Comparison of ENCODE assay signal across 9 cellular contexts in genomic region chr10:104308439-104308903, GRCh38. TPM values are rescaled to one million over a fixed set of nuclear protein-coding genes. Genes with fewer than 3 reads are reported as not detected.
DNase-seq lines count a peak whose midpoint lies in the region; ATAC-seq and TF ChIP-seq lines count a peak whose summit lies in the region.
"Had no signal": no experiment of that assay in that cellular context is flagged by ENCODE, and none has a peak within 500 bp of the region (broad histone marks: within the 10 kb centered on the region; RNA-seq: fewer than 3 reads in every experiment).

No MANE protein-coding gene starts in this region.

- H3K79me2 ChIP-seq in DND-41 (ENCODE audit: insufficient read depth, low read length), result no peaks in the 10 kb centered on the region
- H3K79me2 ChIP-seq in GM23338 (replicated peaks; ENCODE audit: insufficient read depth), result no peaks in the 10 kb centered on the region

- no peak overlapping the region for H3K27ac ChIP-seq in DND-41 (ENCODE audit: low read length)
- H3K27ac ChIP-seq in GM23338 (ENCODE audit: low read depth), result no peak overlapping the region
- H3K27ac ChIP-seq: transverse colon had no signal

- peaks cover 9% of the 10 kb centered on the region for H3K27me3 Mint-ChIP-seq in GM23338 (ENCODE audit: insufficient read depth, low read depth, poor library complexity)

- no peak overlapping the region for H3K4me2 ChIP-seq in DND-41 (ENCODE audit: insufficient read depth, low read length)
- no peak overlapping the region for H3K4me2 ChIP-seq in GM23338

- H3K36me3 Mint-ChIP-seq in activated naive CD4-positive, alpha-beta T cell treated with anti-CD3 and anti-CD28 coated beads, Interleukin-2, amount 50 U/mL, for 72 hours, result peaks cover 16 to 38% of the 10 kb centered on the region in 2 donors
- H3K36me3 Mint-ChIP-seq in GM23338 (ENCODE audit: low read depth), result peaks cover 32% of the 10 kb centered on the region

- H3K27me3 ChIP-seq in DND-41 (ENCODE audit: insufficient read depth, low read length, poor library complexity), result no peaks in the 10 kb centered on the region
- no peaks in the 10 kb centered on the region for H3K27me3 ChIP-seq in GM23338 (ENCODE audit: insufficient read depth)
- H3K27me3 ChIP-seq: transverse colon had no signal

- H4K20me1 ChIP-seq in DND-41 (ENCODE audit: insufficient read depth, low read length) (peaks cover 39% of the 10 kb centered on the region), GM23338 (replicated peaks; ENCODE audit: insufficient read depth) (peaks cover 7% of the 10 kb centered on the region)

- H3K4me3 Mint-ChIP-seq in GM23338, result no peak overlapping the region

- no peak overlapping the region for H3K9ac ChIP-seq in DND-41 (ENCODE audit: low read depth, low read length)

- H3K9me2 ChIP-seq in GM23338 (ENCODE audit: insufficient read depth), result peaks cover 6% of the 10 kb centered on the region; the same call in 1 of the 2 replicates

- H3K9me3 ChIP-seq in DND-41 (ENCODE audit: insufficient read depth, low read length, severe bottlenecking), result no peaks in the 10 kb centered on the region
- H3K9me3 ChIP-seq: transverse colon had no signal

- peak overlapping the region; percentile 31 to 62 for H3K27ac Mint-ChIP-seq in activated naive CD4-positive, alpha-beta T cell treated with anti-CD3 and anti-CD28 coated beads, Interleukin-2, amount 50 U/mL, for 72 hours
- H3K27ac Mint-ChIP-seq in GM23338, result no peak overlapping the region

- in situ Hi-C loops in G401 (cut with HindIII; ENCODE audit: low sequenced_read_pairs), result no loop called here

- peaks cover 29% of the 10 kb centered on the region for H3K36me3 ChIP-seq in DND-41 (ENCODE audit: insufficient read depth, low read length)
- H3K36me3 ChIP-seq in GM23338 (ENCODE audit: insufficient read depth), result peaks cover under 1% of the 10 kb centered on the region; the same call in 1 of the 2 replicates

- no peaks in the 10 kb centered on the region for H3K4me1 ChIP-seq in DND-41 (ENCODE audit: insufficient read depth, low read length)
- no peaks in the 10 kb centered on the region for H3K4me1 ChIP-seq in GM23338 (ENCODE audit: insufficient read depth)

- H3K4me1 Mint-ChIP-seq in GM23338, result peaks cover 16% of the 10 kb centered on the region

- TF ChIP-seq CTCF in DND-41 (IDR thresholded peaks at IDR 0.05; ENCODE audit: borderline replicate concordance, extremely low read depth, low read length, poor library complexity, severe bottlenecking), result no peak
- TF ChIP-seq CTCF in GM23338 (conservative IDR thresholded peaks at IDR 0.05; ENCODE audit: low read depth in 2 of 2), result no peak

- no peaks in the 10 kb centered on the region for H3F3A ChIP-seq in GM23338 (replicated peaks; ENCODE audit: low read depth)

- H2AFZ ChIP-seq in DND-41 (ENCODE audit: low read depth, low read length) (no peak overlapping the region), GM23338 (no peak overlapping the region)

- peaks cover 0 to under 1% of the 10 kb centered on the region in 2 donors for H3K9me3 Mint-ChIP-seq in activated naive CD4-positive, alpha-beta T cell treated with anti-CD3 and anti-CD28 coated beads, Interleukin-2, amount 50 U/mL, for 72 hours
- peaks cover 13% of the 10 kb centered on the region for H3K9me3 Mint-ChIP-seq in GM23338

- DNase-seq in DND-41, result peak; percentile 40
- peak; percentile 69 for DNase-seq in GM19240 (ENCODE audit: insufficient read length, low spot score)
- peak in 1 of 2 donors; percentile 29 for DNase-seq in activated naive CD4-positive, alpha-beta T cell treated with anti-CD3 and anti-CD28 coated beads, Interleukin-2, amount 50 U/mL, for 72 hours (ENCODE audit: low spot score in 2 of 2)
- DNase-seq in GM23338 (ENCODE audit: low spot score), result no peak
- DNase-seq in 8988T, result no peak
- no peak for DNase-seq in SIG-M5 (lab: John Stamatoyannopoulos, UW)
- no peak for DNase-seq in G401 (ENCODE audit: low spot score)
- DNase-seq: transverse colon had no signal

- ATAC-seq in DND-41 (ENCODE audit: insufficient read depth, low read depth) (peak; percentile 75), HG03045 (IDR thresholded peaks at IDR 0.05; ENCODE audit: unreplicated experiment) (peak; percentile 67), GM23338 (no peak)
- ATAC-seq in activated naive CD4-positive, alpha-beta T cell treated with anti-CD3 and anti-CD28 coated beads, Interleukin-2, amount 50 U/mL, for 72 hours, result peak; percentile 65 to 87

- H3K4me3 ChIP-seq in DND-41 (ENCODE audit: low read depth in 1 of 2, low read length in 2 of 2) (no peak overlapping the region), GM23338 (no peak overlapping the region)
- H3K4me3 ChIP-seq: transverse colon had no signal

TF ChIP-seq in GM23338, 12 proteins besides CTCF, POLR2A, EP300 and RAD21 (continues in another document):
- TF ChIP-seq JUNB (IDR thresholded peaks at IDR 0.05; ENCODE audit: unreplicated experiment) (no peak), EZH2phosphoT487 (IDR thresholded peaks at IDR 0.05; ENCODE audit: unreplicated experiment) (no peak), CREB1 (CRISPR knock-in tag; IDR thresholded peaks at IDR 0.05; ENCODE audit: low read depth) (no peak), STAT1 (IDR thresholded peaks at IDR 0.05; ENCODE audit: unreplicated experiment) (no peak), ZNF331 (CRISPR knock-in tag; IDR thresholded peaks at IDR 0.05; ENCODE audit: low read depth) (no peak), POLR2AphosphoS5 (IDR thresholded peaks at IDR 0.05; ENCODE audit: low read depth) (no peak), EZH2 (IDR thresholded peaks at IDR 0.05; ENCODE audit: low read depth, unreplicated experiment) (no peak)
- TF ChIP-seq, protein P1, sequence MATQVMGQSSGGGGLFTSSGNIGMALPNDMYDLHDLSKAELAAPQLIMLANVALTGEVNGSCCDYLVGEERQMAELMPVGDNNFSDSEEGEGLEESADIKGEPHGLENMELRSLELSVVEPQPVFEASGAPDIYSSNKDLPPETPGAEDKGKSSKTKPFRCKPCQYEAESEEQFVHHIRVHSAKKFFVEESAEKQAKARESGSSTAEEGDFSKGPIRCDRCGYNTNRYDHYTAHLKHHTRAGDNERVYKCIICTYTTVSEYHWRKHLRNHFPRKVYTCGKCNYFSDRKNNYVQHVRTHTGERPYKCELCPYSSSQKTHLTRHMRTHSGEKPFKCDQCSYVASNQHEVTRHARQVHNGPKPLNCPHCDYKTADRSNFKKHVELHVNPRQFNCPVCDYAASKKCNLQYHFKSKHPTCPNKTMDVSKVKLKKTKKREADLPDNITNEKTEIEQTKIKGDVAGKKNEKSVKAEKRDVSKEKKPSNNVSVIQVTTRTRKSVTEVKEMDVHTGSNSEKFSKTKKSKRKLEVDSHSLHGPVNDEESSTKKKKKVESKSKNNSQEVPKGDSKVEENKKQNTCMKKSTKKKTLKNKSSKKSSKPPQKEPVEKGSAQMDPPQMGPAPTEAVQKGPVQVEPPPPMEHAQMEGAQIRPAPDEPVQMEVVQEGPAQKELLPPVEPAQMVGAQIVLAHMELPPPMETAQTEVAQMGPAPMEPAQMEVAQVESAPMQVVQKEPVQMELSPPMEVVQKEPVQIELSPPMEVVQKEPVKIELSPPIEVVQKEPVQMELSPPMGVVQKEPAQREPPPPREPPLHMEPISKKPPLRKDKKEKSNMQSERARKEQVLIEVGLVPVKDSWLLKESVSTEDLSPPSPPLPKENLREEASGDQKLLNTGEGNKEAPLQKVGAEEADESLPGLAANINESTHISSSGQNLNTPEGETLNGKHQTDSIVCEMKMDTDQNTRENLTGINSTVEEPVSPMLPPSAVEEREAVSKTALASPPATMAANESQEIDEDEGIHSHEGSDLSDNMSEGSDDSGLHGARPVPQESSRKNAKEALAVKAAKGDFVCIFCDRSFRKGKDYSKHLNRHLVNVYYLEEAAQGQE (IDR thresholded peaks at IDR 0.05; ENCODE audit: unreplicated experiment), result no peak

RNA-seq across cellular contexts. Expression of gene ITPRIP, which starts 29.8 kb away (rescaled TPM):
- total RNA-seq in activated naive CD4-positive, alpha-beta T cell treated with anti-CD3 and anti-CD28 coated beads, Interleukin-2, amount 50 U/mL, for 72 hours, result 10 to 100 TPM; 19.6 to 26.1 TPM
- total RNA-seq in GM23338 (2014; rRNA removed; shearing (Covaris generic)), result 15.2 and 15.9 TPM in 2 replicates
- 6.4 and 6.9 TPM in 2 replicates for polyA plus RNA-seq in GM23338 (2016; fragmentation: Nextera tagmentation; extraction: Ambion mirVana)
- total RNA-seq in G401 (2014; rRNA removed; shearing (Covaris generic)), result 4.8 and 6.4 TPM in 2 replicates

RNA-seq across cellular contexts. Expression of gene GSTO2, which starts 39.5 kb away (rescaled TPM):
- total RNA-seq in activated naive CD4-positive, alpha-beta T cell treated with anti-CD3 and anti-CD28 coated beads, Interleukin-2, amount 50 U/mL, for 72 hours, result 1 to 10 TPM; 1.4 to 1.6 TPM
- total RNA-seq in GM23338 (2014; rRNA removed; shearing (Covaris generic)), result 30.7 and 39.3 TPM in 2 replicates
- polyA plus RNA-seq in GM23338 (2016; fragmentation: Nextera tagmentation; extraction: Ambion mirVana), result 49.8 and 51.3 TPM in 2 replicates
- total RNA-seq in G401 (2014; rRNA removed; shearing (Covaris generic)), result 16.6 and 37.4 TPM in 2 replicates

RNA-seq across cellular contexts. Expression of gene CFAP58, which starts 45.2 kb away (rescaled TPM):
- total RNA-seq in activated naive CD4-positive, alpha-beta T cell treated with anti-CD3 and anti-CD28 coated beads, Interleukin-2, amount 50 U/mL, for 72 hours, result 1 to 10 TPM; 1.3 to 1.5 TPM
- total RNA-seq in GM23338 (2014; rRNA removed; shearing (Covaris generic)), result 0.39 and 0.63 TPM in 2 replicates
- polyA plus RNA-seq in GM23338 (2016; fragmentation: Nextera tagmentation; extraction: Ambion mirVana), result 0.24 and 0.89 TPM in 2 replicates
- total RNA-seq in G401 (2014; rRNA removed; shearing (Covaris generic)), result 0.37 and 2.0 TPM in 2 replicates

RNA-seq across cellular contexts. Expression of gene GSTO1, which starts 53.8 kb away (rescaled TPM):
- total RNA-seq in activated naive CD4-positive, alpha-beta T cell treated with anti-CD3 and anti-CD28 coated beads, Interleukin-2, amount 50 U/mL, for 72 hours, result 100 to 1,000 TPM; 232 to 431 TPM
- 52.5 and 75.3 TPM in 2 replicates for total RNA-seq in GM23338 (2014; rRNA removed; shearing (Covaris generic))
- 182 and 204 TPM in 2 replicates for polyA plus RNA-seq in GM23338 (2016; fragmentation: Nextera tagmentation; extraction: Ambion mirVana)
- 142 and 176 TPM in 2 replicates for total RNA-seq in G401 (2014; rRNA removed; shearing (Covaris generic))

Comparison
In these comparisons a context has a peak if more than half of its experiments do, and no peak if none do; other contexts are left out.
1. DNase-seq: peak in DND-41 (single experiment) and GM19240 (single experiment); none in GM23338 (single experiment), 8988T (single experiment), SIG-M5 (single experiment) and G401 (single experiment).